Comparison of ENCODE assay signal across 12 cellular contexts in genomic region chr4:92304073-92304472, GRCh38. TPM values are rescaled to one million over a fixed set of nuclear protein-coding genes. Genes with fewer than 3 reads are reported as not detected.
DNase-seq lines count a peak whose midpoint lies in the region; ATAC-seq and TF ChIP-seq lines count a peak whose summit lies in the region.
"Had no signal": no experiment of that assay in that cellular context is flagged by ENCODE, and none has a peak within 500 bp of the region (broad histone marks: within the 10 kb centered on the region; RNA-seq: fewer than 3 reads in every experiment).

No MANE protein-coding gene starts in this region.

- H3K9me2 ChIP-seq in OCI-LY7 (ENCODE audit: insufficient read depth, low read length): no peaks in the 10 kb centered on the region

- H4K20me1 ChIP-seq in OCI-LY7 (ENCODE audit: insufficient read depth, low read length): no peaks in the 10 kb centered on the region

- DNase-seq in NCI-H748 (lab: John Stamatoyannopoulos, UW; ENCODE audit: unreplicated experiment): peak; percentile 10
- DNase-seq in NCI-H748 treated with DMSO at 0.1 percent for 48 hours (lab: John Stamatoyannopoulos, UW): no peak
- DNase-seq in esophagus squamous epithelium (lab: John Stamatoyannopoulos, UW): no peak
- DNase-seq in vagina (ENCODE audit: extremely low spot score in 2 of 2): no peak
- no peak for DNase-seq in OCI-LY7 (ENCODE audit: low spot score)
- no peak for DNase-seq in NCI-H2196 treated with DMSO at 0.1 percent for 48 hours (lab: John Stamatoyannopoulos, UW; ENCODE audit: unreplicated experiment)
- DNase-seq: activated CD4-positive, alpha-beta T cell treated with anti-CD3 and anti-CD28 coated beads, Interleukin-2, amount 50 U/mL, for 48 hours; NCI-H1105 had no signal

- WGBS in esophagus squamous epithelium, 2 donors: 0 to 12% methylated on average over 4 of the region's 19 CpGs

- H3K27me3 ChIP-seq in esophagus squamous epithelium: peaks cover 0 to 84% (median 5%) of the 10 kb centered on the region in 4 donors
- no peaks in the 10 kb centered on the region for H3K27me3 ChIP-seq in vagina

- peak overlapping the region; percentile 66 to 92 (median 90) for H3K27ac Mint-ChIP-seq in nephron
- H3K27ac Mint-ChIP-seq: stimulated activated naive CD8-positive, alpha-beta T cell treated with anti-CD3 and anti-CD28 coated beads, Interleukin-15, Interleukin-2, amounts not matched to agents 100 ng/mL and 50 ng/mL, for 24 hours had no signal

- CTCF ChIA-PET in OCI-LY7 (lab: Charles Lee; ENCODE audit: unreplicated experiment): no interaction called here

- H3K4me1 Mint-ChIP-seq in nephron: peaks cover 21% of the 10 kb centered on the region

- BruUV-seq in OCI-LY7 (replicated peaks; lab: Mats Ljungman, UMichigan): no TSS peak

- H3K36me3 ChIP-seq in esophagus squamous epithelium: no peaks in the 10 kb centered on the region
- H3K36me3 ChIP-seq in vagina: no peaks in the 10 kb centered on the region
- no peaks in the 10 kb centered on the region for H3K36me3 ChIP-seq in OCI-LY7 (ENCODE audit: insufficient read depth, low read length)

- no peak for TF ChIP-seq POLR2A in esophagus squamous epithelium (IDR thresholded peaks at IDR 0.05)
- no peak for TF ChIP-seq POLR2A in vagina (IDR thresholded peaks at IDR 0.05)

- H3K4me2 ChIP-seq in OCI-LY7 (ENCODE audit: low read length): no peak overlapping the region

- POLR2A ChIA-PET in OCI-LY7 (lab: Charles Lee): no interaction called here

- H3K9me3 Mint-ChIP-seq in nephron: no peaks in the 10 kb centered on the region
- H3K9me3 Mint-ChIP-seq: stimulated activated naive CD8-positive, alpha-beta T cell treated with anti-CD3 and anti-CD28 coated beads, Interleukin-15, Interleukin-2, amounts not matched to agents 100 ng/mL and 50 ng/mL, for 24 hours had no signal

- peak overlapping the region; percentile 92 to 97 (median 95) for H3K4me3 Mint-ChIP-seq in nephron
- H3K4me3 Mint-ChIP-seq: stimulated activated naive CD8-positive, alpha-beta T cell treated with anti-CD3 and anti-CD28 coated beads, Interleukin-15, Interleukin-2, amounts not matched to agents 100 ng/mL and 50 ng/mL, for 24 hours had no signal

- H2AFZ ChIP-seq in OCI-LY7 (ENCODE audit: low read length): no peak overlapping the region

- no peaks in the 10 kb centered on the region for H3K9me3 ChIP-seq in esophagus squamous epithelium
- no peaks in the 10 kb centered on the region for H3K9me3 ChIP-seq in vagina
- no peaks in the 10 kb centered on the region for H3K9me3 ChIP-seq in OCI-LY7 (ENCODE audit: low read length)

- no peaks in the 10 kb centered on the region for H3K36me3 Mint-ChIP-seq in nephron (ENCODE audit: low read depth)

- intact Hi-C loops in esophagus squamous epithelium (cut with DNase I) (no loop called here), vagina (cut with DNase I) (no loop called here), OCI-LY7 (cut with micrococcal nuclease; ENCODE audit: unreplicated experiment) (no loop called here)

- peaks cover 82% of the 10 kb centered on the region for H3K27me3 Mint-ChIP-seq in nephron (ENCODE audit: low read depth)

- H3K4me1 ChIP-seq in esophagus squamous epithelium (peaks cover 11 to 29% (median 23%) of the 10 kb centered on the region in 3 donors), vagina (peaks cover 26% of the 10 kb centered on the region), OCI-LY7 (ENCODE audit: insufficient read depth, low read length, poor library complexity, severe bottlenecking) (no peaks in the 10 kb centered on the region)

- TF ChIP-seq CTCF in esophagus squamous epithelium (IDR thresholded peaks at IDR 0.05) (no peak), nephron (IDR thresholded peaks at IDR 0.05; ENCODE audit: unreplicated experiment in 3 of 3) (no peak), vagina (IDR thresholded peaks at IDR 0.05) (no peak), OCI-LY7 (conservative IDR thresholded peaks at IDR 0.05; ENCODE audit: low read length) (no peak)

- no peaks in the 10 kb centered on the region for H3K79me2 ChIP-seq in OCI-LY7 (ENCODE audit: insufficient read depth, low read depth, low read length)

- H3K27ac ChIP-seq in esophagus squamous epithelium (no peak overlapping the region), vagina (no peak overlapping the region), OCI-LY7 (ENCODE audit: low read depth, low read length, poor library complexity, severe bottlenecking) (no peak overlapping the region)
- H3K27ac ChIP-seq: skin epidermis had no signal

- peak overlapping the region in 3 of 4 donors; percentile 18 to 61 (median 46) for H3K4me3 ChIP-seq in esophagus squamous epithelium
- peak overlapping the region; percentile 4 to 30 for H3K4me3 ChIP-seq in vagina
- H3K4me3 ChIP-seq in OCI-LY7 (ENCODE audit: low read depth, low read length, poor library complexity, severe bottlenecking): no peak overlapping the region

- ATAC-seq in HG03342 (IDR thresholded peaks at IDR 0.05; ENCODE audit: unreplicated experiment): no peak

RNA-seq across cellular contexts. Expression of gene GRID2, which starts 0.3 kb away (rescaled TPM):
- total RNA-seq in esophagus squamous epithelium (not detected), vagina (not detected), OCI-LY7 (2022) (not detected in 2 replicates)
- total RNA-seq in OCI-LY7 (2014; rRNA removed; shearing (Covaris generic)): not detected in 2 replicates
